ENCODE assay signal across 1 cellular context in genomic region chr12:131499864-131500190, GRCh38.
TF ChIP-seq lines count a peak whose summit lies in the region.

No MANE protein-coding gene starts in this region.

TF ChIP-seq in GM12878, 131 proteins besides CTCF, POLR2A, EP300 and RAD21 (continued from another document):
- TF ChIP-seq, protein P1, sequence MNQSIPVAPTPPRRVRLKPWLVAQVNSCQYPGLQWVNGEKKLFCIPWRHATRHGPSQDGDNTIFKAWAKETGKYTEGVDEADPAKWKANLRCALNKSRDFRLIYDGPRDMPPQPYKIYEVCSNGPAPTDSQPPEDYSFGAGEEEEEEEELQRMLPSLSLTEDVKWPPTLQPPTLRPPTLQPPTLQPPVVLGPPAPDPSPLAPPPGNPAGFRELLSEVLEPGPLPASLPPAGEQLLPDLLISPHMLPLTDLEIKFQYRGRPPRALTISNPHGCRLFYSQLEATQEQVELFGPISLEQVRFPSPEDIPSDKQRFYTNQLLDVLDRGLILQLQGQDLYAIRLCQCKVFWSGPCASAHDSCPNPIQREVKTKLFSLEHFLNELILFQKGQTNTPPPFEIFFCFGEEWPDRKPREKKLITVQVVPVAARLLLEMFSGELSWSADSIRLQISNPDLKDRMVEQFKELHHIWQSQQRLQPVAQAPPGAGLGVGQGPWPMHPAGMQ (IDR thresholded peaks at IDR 0.05; ENCODE audit: borderline replicate concordance) = no peak
- TF ChIP-seq FOXM1 (IDR thresholded peaks at IDR 0.05; ENCODE audit: low read depth, low read length) (peak; percentile 18; the same call in 1 of the 2 replicates), PKNOX1 (IDR thresholded peaks at IDR 0.05) (no peak), BCL3 (IDR thresholded peaks at IDR 0.05; ENCODE audit: borderline replicate concordance, insufficient read depth, low read depth, low read length, poor library complexity, severe bottlenecking) (no peak), ETV6 (conservative IDR thresholded peaks at IDR 0.05 in 1 of 2, IDR thresholded peaks at IDR 0.05 in 1 of 2; ENCODE audit: borderline replicate concordance in 1 of 2, low read depth in 1 of 2) (0 out of 4 replicates have a peak, but pooled peaks of 1 of the 2 experiments have one; percentile 12), SIN3A (IDR thresholded peaks at IDR 0.05; ENCODE audit: low read depth, low read length) (no peak), IKZF1 (conservative IDR thresholded peaks at IDR 0.05) (no peak), BHLHE40 (IDR thresholded peaks at IDR 0.05; ENCODE audit: borderline replicate concordance in 1 of 2, low read depth in 2 of 2, low read length in 1 of 2) (no peak), NFYA (IDR thresholded peaks at IDR 0.05; ENCODE audit: borderline replicate concordance, low read depth, low read length) (no peak), ZZZ3 (IDR thresholded peaks at IDR 0.05; ENCODE audit: control insufficient read depth, insufficient read length, low read depth) (no peak), ESRRA (IDR thresholded peaks at IDR 0.05; ENCODE audit: low read length) (no peak), ASH2L (IDR thresholded peaks at IDR 0.05; ENCODE audit: borderline replicate concordance, low read depth) (no peak), POLR2AphosphoS5 (IDR thresholded peaks at IDR 0.05; ENCODE audit: low read length) (no peak), MYC (IDR thresholded peaks at IDR 0.05; ENCODE audit: insufficient read depth, insufficient read length, insufficient replicate concordance, low read length, severe bottlenecking) (no peak), TCF7 (IDR thresholded peaks at IDR 0.05; ENCODE audit: borderline replicate concordance) (no peak), LARP7 (IDR thresholded peaks at IDR 0.05) (no peak), RUNX3 (IDR thresholded peaks at IDR 0.05; ENCODE audit: low read length) (peak; percentile 71), BACH1 (IDR thresholded peaks at IDR 0.05; ENCODE audit: borderline replicate concordance) (no peak), ZNF274 (IDR thresholded peaks at IDR 0.05; ENCODE audit: insufficient read depth, insufficient read length) (no peak), SUPT20H (IDR thresholded peaks at IDR 0.05; ENCODE audit: borderline replicate concordance, control insufficient read depth, low read depth, low read length) (no peak), DPF2 (IDR thresholded peaks at IDR 0.05) (no peak), ZNF592 (IDR thresholded peaks at IDR 0.05) (no peak), KDM1A (IDR thresholded peaks at IDR 0.05; ENCODE audit: borderline replicate concordance) (no peak), MTA3 (IDR thresholded peaks at IDR 0.05; ENCODE audit: borderline replicate concordance, low read length) (0 out of 2 replicates have a peak, but pooled peaks have one; percentile 31), POLR2AphosphoS2 (IDR thresholded peaks at IDR 0.05; ENCODE audit: low read depth, low read length) (no peak), RAD51 (IDR thresholded peaks at IDR 0.05) (no peak), EED (IDR thresholded peaks at IDR 0.05; ENCODE audit: low read depth) (peak; percentile 92), KLF5 (IDR thresholded peaks at IDR 0.05; ENCODE audit: partially characterized antibody) (no peak), RBBP5 (conservative IDR thresholded peaks at IDR 0.05) (no peak), ZNF622 (IDR thresholded peaks at IDR 0.05) (no peak), ZNF217 (IDR thresholded peaks at IDR 0.05) (no peak), EZH2 (IDR thresholded peaks at IDR 0.05; ENCODE audit: borderline replicate concordance, control insufficient read depth, low read depth, low read length) (no peak)
- TF ChIP-seq, protein P2, sequence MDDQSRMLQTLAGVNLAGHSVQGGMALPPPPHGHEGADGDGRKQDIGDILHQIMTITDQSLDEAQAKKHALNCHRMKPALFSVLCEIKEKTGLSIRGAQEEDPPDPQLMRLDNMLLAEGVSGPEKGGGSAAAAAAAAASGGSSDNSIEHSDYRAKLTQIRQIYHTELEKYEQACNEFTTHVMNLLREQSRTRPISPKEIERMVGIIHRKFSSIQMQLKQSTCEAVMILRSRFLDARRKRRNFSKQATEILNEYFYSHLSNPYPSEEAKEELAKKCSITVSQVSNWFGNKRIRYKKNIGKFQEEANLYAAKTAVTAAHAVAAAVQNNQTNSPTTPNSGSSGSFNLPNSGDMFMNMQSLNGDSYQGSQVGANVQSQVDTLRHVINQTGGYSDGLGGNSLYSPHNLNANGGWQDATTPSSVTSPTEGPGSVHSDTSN (IDR thresholded peaks at IDR 0.05; ENCODE audit: insufficient replicate concordance, low read depth, low read length) = no peak
- TF ChIP-seq, protein P3, sequence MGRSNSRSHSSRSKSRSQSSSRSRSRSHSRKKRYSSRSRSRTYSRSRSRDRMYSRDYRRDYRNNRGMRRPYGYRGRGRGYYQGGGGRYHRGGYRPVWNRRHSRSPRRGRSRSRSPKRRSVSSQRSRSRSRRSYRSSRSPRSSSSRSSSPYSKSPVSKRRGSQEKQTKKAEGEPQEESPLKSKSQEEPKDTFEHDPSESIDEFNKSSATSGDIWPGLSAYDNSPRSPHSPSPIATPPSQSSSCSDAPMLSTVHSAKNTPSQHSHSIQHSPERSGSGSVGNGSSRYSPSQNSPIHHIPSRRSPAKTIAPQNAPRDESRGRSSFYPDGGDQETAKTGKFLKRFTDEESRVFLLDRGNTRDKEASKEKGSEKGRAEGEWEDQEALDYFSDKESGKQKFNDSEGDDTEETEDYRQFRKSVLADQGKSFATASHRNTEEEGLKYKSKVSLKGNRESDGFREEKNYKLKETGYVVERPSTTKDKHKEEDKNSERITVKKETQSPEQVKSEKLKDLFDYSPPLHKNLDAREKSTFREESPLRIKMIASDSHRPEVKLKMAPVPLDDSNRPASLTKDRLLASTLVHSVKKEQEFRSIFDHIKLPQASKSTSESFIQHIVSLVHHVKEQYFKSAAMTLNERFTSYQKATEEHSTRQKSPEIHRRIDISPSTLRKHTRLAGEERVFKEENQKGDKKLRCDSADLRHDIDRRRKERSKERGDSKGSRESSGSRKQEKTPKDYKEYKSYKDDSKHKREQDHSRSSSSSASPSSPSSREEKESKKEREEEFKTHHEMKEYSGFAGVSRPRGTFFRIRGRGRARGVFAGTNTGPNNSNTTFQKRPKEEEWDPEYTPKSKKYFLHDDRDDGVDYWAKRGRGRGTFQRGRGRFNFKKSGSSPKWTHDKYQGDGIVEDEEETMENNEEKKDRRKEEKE (IDR thresholded peaks at IDR 0.05) = no peak
- TF ChIP-seq, protein P4, sequence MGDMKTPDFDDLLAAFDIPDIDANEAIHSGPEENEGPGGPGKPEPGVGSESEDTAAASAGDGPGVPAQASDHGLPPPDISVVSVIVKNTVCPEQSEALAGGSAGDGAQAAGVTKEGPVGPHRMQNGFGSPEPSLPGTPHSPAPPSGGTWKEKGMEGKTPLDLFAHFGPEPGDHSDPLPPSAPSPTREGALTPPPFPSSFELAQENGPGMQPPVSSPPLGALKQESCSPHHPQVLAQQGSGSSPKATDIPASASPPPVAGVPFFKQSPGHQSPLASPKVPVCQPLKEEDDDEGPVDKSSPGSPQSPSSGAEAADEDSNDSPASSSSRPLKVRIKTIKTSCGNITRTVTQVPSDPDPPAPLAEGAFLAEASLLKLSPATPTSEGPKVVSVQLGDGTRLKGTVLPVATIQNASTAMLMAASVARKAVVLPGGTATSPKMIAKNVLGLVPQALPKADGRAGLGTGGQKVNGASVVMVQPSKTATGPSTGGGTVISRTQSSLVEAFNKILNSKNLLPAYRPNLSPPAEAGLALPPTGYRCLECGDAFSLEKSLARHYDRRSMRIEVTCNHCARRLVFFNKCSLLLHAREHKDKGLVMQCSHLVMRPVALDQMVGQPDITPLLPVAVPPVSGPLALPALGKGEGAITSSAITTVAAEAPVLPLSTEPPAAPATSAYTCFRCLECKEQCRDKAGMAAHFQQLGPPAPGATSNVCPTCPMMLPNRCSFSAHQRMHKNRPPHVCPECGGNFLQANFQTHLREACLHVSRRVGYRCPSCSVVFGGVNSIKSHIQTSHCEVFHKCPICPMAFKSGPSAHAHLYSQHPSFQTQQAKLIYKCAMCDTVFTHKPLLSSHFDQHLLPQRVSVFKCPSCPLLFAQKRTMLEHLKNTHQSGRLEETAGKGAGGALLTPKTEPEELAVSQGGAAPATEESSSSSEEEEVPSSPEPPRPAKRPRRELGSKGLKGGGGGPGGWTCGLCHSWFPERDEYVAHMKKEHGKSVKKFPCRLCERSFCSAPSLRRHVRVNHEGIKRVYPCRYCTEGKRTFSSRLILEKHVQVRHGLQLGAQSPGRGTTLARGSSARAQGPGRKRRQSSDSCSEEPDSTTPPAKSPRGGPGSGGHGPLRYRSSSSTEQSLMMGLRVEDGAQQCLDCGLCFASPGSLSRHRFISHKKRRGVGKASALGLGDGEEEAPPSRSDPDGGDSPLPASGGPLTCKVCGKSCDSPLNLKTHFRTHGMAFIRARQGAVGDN (IDR thresholded peaks at IDR 0.05) = no peak
- TF ChIP-seq, protein P5, sequence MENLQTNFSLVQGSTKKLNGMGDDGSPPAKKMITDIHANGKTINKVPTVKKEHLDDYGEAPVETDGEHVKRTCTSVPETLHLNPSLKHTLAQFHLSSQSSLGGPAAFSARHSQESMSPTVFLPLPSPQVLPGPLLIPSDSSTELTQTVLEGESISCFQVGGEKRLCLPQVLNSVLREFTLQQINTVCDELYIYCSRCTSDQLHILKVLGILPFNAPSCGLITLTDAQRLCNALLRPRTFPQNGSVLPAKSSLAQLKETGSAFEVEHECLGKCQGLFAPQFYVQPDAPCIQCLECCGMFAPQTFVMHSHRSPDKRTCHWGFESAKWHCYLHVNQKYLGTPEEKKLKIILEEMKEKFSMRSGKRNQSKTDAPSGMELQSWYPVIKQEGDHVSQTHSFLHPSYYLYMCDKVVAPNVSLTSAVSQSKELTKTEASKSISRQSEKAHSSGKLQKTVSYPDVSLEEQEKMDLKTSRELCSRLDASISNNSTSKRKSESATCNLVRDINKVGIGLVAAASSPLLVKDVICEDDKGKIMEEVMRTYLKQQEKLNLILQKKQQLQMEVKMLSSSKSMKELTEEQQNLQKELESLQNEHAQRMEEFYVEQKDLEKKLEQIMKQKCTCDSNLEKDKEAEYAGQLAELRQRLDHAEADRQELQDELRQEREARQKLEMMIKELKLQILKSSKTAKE (IDR thresholded peaks at IDR 0.05; ENCODE audit: low read depth, poor library complexity, severe bottlenecking) = no peak
